ENCODE assay signal across 8 cellular contexts in genomic region chr6:63598251-63599036, GRCh38. TPM values are rescaled to one million over a fixed set of nuclear protein-coding genes. Genes with fewer than 3 reads are reported as not detected.
DNase-seq lines count a peak whose midpoint lies in the region; ATAC-seq, FAIRE-seq and TF ChIP-seq lines count a peak whose summit lies in the region.

No MANE protein-coding gene starts in this region.

- TF ChIP-seq CTCF in GM12872 (IDR thresholded peaks at IDR 0.05; ENCODE audit: insufficient read depth, low read depth, low read length), result peak; percentile 97
- peak; percentile 92 for TF ChIP-seq CTCF in NB4 (IDR thresholded peaks at IDR 0.05; ENCODE audit: low read depth, low read length)
- peak; percentile 69 to 95 (median 82) for TF ChIP-seq CTCF in heart left ventricle (IDR thresholded peaks at IDR 0.05)

- TF ChIP-seq POLR2A in NB4 (IDR thresholded peaks at IDR 0.05; ENCODE audit: extremely low read depth, insufficient read length), result no peak
- no peak for TF ChIP-seq POLR2A in heart left ventricle (IDR thresholded peaks at IDR 0.05)

- peak; percentile 85 for FAIRE-seq in urothelium cell line (lab: Jason Lieb, UNC)

- H3K9me3 ChIP-seq in heart left ventricle, result no peaks in the 10 kb centered on the region

- peak; percentile 99 for ATAC-seq in HG02610 (IDR thresholded peaks at IDR 0.05; ENCODE audit: unreplicated experiment)
- ATAC-seq in heart left ventricle, result peak; percentile 87 to 97 (median 92)

- DNase-seq in NB4 (ENCODE audit: low read depth), result peak; percentile 77
- DNase-seq in SKM-1 treated with dmso at 0.1 percent for 144 hours (lab: John Stamatoyannopoulos, UW; ENCODE audit: unreplicated experiment), result peak; percentile 70
- peak; percentile 47 for DNase-seq in activated naive CD8-positive, alpha-beta T cell treated with anti-CD3 and anti-CD28 coated beads, Interleukin-2, amount 50 U/mL, for 16 hours (ENCODE audit: low read depth, low spot score)
- DNase-seq in heart left ventricle, result peak; percentile 57 to 66 (median 59)
- DNase-seq in posterior vena cava (ENCODE audit: low spot score), result peak; percentile 83
- DNase-seq in urothelium cell line (ENCODE audit: low spot score), result peak; percentile 86

- H3K27ac ChIP-seq in heart left ventricle, result no peak overlapping the region

- H3K4me3 ChIP-seq in NB4 (ENCODE audit: low read depth, low read length) (peak overlapping the region; percentile 66), heart left ventricle (peak overlapping the region; percentile 33 to 63 (median 50))

- WGBS in heart left ventricle, 4 donors, result 3 to 6% (median 5%) methylated on average over 21 of the region's 21 CpGs

- intact Hi-C loops in heart left ventricle (cut with DNase I), result loop anchor here in 9 of 10 donors (1.0 to 10.0 kb wide), 11 partner anchors 36 to 250 kb away; partner anchors contain the start of gene PHF3 (in 3 of the 9)
- intact Hi-C loops in posterior vena cava (cut with DNase I), result loop anchor here in 1 of 2 donors (5.0 kb wide), 1 partner anchor 164 kb away; no protein-coding TSS in a partner anchor

- H3K27me3 ChIP-seq in heart left ventricle, result peaks cover 0 to 3% (median 0%) of the 10 kb centered on the region in 9 donors

- H3K4me1 ChIP-seq in heart left ventricle, result peaks cover 0 to 9% (median 0%) of the 10 kb centered on the region in 12 donors

- no peaks in the 10 kb centered on the region for H3K36me3 ChIP-seq in heart left ventricle

RNA-seq across cellular contexts. Expression of gene PTP4A1, which starts 26.2 kb away (rescaled TPM):
- total RNA-seq in heart left ventricle (10 to 100 TPM; 22.2 to 73.5 (median 43.5) TPM), posterior vena cava (10 to 100 TPM; 18.2 to 27.5 TPM)
- polyA plus RNA-seq in heart left ventricle, result 10 to 100 TPM in 1 of 2 donors, 1 to 10 TPM in 1; 6.3 to 23.8 TPM

RNA-seq across cellular contexts. Expression of gene PHF3, which starts 37.2 kb away (rescaled TPM):
- total RNA-seq in heart left ventricle (10 to 100 TPM; 27.3 to 53.5 (median 34.4) TPM), posterior vena cava (10 to 100 TPM; 41.0 to 44.8 TPM)
- polyA plus RNA-seq in heart left ventricle, result 1 to 10 TPM; 5.3 to 8.5 TPM
